ENCODE assay signal across 1 cellular context in genomic region chr3:155076888-155077287, GRCh38.
TF ChIP-seq lines count a peak whose summit lies in the region.

No MANE protein-coding gene starts in this region.

TF ChIP-seq in K562, 482 proteins besides CTCF, POLR2A, EP300 and RAD21 (continued from another document):
- TF ChIP-seq CHD7 (IDR thresholded peaks at IDR 0.05; ENCODE audit: low read depth, low read length), result no peak
- no peak for TF ChIP-seq SRSF1 (IDR thresholded peaks at IDR 0.05; ENCODE audit: low read depth, low read length)
